1 cellular context compared by ENCODE assay signal in genomic region chr1:8167936-8168335, GRCh38.
TF ChIP-seq lines count a peak whose summit lies in the region.

No MANE protein-coding gene starts in this region.

TF ChIP-seq in H1, 55 proteins besides CTCF, POLR2A, EP300 and RAD21:
- TF ChIP-seq HDAC6 (IDR thresholded peaks at IDR 0.05; ENCODE audit: low read depth, low read length) (no peak), BCL11A (IDR thresholded peaks at IDR 0.05; ENCODE audit: low read depth in 2 of 2, low read length in 2 of 2) (no peak), ZNF274 (IDR thresholded peaks at IDR 0.05; ENCODE audit: borderline replicate concordance, extremely low read depth, low read length) (no peak), MAFK (IDR thresholded peaks at IDR 0.05; ENCODE audit: low read depth, low read length) (no peak), SIRT6 (IDR thresholded peaks at IDR 0.05; ENCODE audit: low read length) (no peak), CEBPB (IDR thresholded peaks at IDR 0.05; ENCODE audit: low read depth, low read length) (no peak), TCF12 (IDR thresholded peaks at IDR 0.05; ENCODE audit: low read depth, low read length) (no peak), JUN (IDR thresholded peaks at IDR 0.05; ENCODE audit: low read depth, low read length) (no peak), KDM4A (IDR thresholded peaks at IDR 0.05; ENCODE audit: low read depth, low read length, severe bottlenecking) (no peak), EZH2 (IDR thresholded peaks at IDR 0.05; ENCODE audit: low read depth, low read length, severe bottlenecking) (no peak), SP4 (IDR thresholded peaks at IDR 0.05; ENCODE audit: low read length) (no peak), CTBP2 (IDR thresholded peaks at IDR 0.05; ENCODE audit: borderline replicate concordance, insufficient read depth, insufficient read length, low read length) (no peak), YY1 (IDR thresholded peaks at IDR 0.05; ENCODE audit: low read depth, low read length) (no peak), ATF2 (IDR thresholded peaks at IDR 0.05; ENCODE audit: low read length) (no peak)
TF ChIP-seq in H1: peak in this region for 0.
